In genomic region chr6:105042648-105043047, GRCh38 we compare ENCODE assay signal across 19 cellular contexts.
A peak's percentile ranks its signal among the peaks of the same experiment; 100 is the strongest.
DNase-seq lines count a peak whose midpoint lies in the region; ATAC-seq, FAIRE-seq and TF ChIP-seq lines count a peak whose summit lies in the region.
"Had no signal": no experiment of that assay in that cellular context is flagged by ENCODE, and none has a peak within 500 bp of the region (broad histone marks: within the 10 kb centered on the region; RNA-seq: fewer than 3 reads in every experiment).

No MANE protein-coding gene starts in this region.

- H3K79me2 ChIP-seq in ACC112 (ENCODE audit: control insufficient read depth, insufficient read depth, low read length, unreplicated experiment), result no peaks in the 10 kb centered on the region
- H3K79me2 ChIP-seq in Karpas-422 (ENCODE audit: low read length), result peaks cover 49% of the 10 kb centered on the region
- H3K79me2 ChIP-seq in K562 (ENCODE audit: control insufficient read depth, insufficient read depth, low read length), result peaks cover 8% of the 10 kb centered on the region; the same call in 2 of the 3 replicates

- H3K4me1 ChIP-seq in ACC112 (ENCODE audit: control insufficient read depth, insufficient read depth, low read length, unreplicated experiment) (peaks cover 18% of the 10 kb centered on the region), Karpas-422 (ENCODE audit: low read length) (peaks cover 38% of the 10 kb centered on the region), K562 (replicated peaks in 1 of 2; ENCODE audit: control insufficient read depth in 2 of 2, insufficient read depth in 2 of 2, low read length in 2 of 2) (no peaks in the 10 kb centered on the region), suprapubic skin (no peaks in the 10 kb centered on the region)
- H3K4me1 ChIP-seq: Peyer's patch had no signal

- H3K9ac ChIP-seq in Karpas-422 (ENCODE audit: low read length), result 0 out of 2 replicates have a peak overlapping the region, but pooled peaks have one; percentile 30
- H3K9ac ChIP-seq in K562 (ENCODE audit: insufficient read depth in 1 of 2, low read depth in 2 of 2, low read length in 2 of 2), result no peak overlapping the region

- H3K36me3 ChIP-seq in ACC112 (ENCODE audit: insufficient read depth, low read length) (no peaks in the 10 kb centered on the region), Karpas-422 (ENCODE audit: insufficient read depth, low read length) (no peaks in the 10 kb centered on the region), K562 (ENCODE audit: control insufficient read depth, insufficient read depth, low read length) (peaks cover 3% of the 10 kb centered on the region; the same call in 2 of the 3 replicates), suprapubic skin (no peaks in the 10 kb centered on the region)
- H3K36me3 ChIP-seq: Peyer's patch had no signal

- H3K9me1 ChIP-seq in K562 (ENCODE audit: control insufficient read depth, insufficient read depth, low read length), result no peaks in the 10 kb centered on the region

- DNase-seq in Karpas-422, result no peak
- DNase-seq in K562 (ENCODE audit: extremely low read depth in 1 of 4, low spot score in 3 of 4), result no peak
- no peak for DNase-seq in suprapubic skin (ENCODE audit: low spot score in 2 of 2)
- DNase-seq in activated CD4-positive, alpha-beta T cell treated with anti-CD3 and anti-CD28 coated beads, Interleukin-2, amount 10 ng/mL, durations not matched to agents 7 days and 5 days, result no peak
- DNase-seq: GF-D8, H7, KBM-7, NCI-H1092, NCI-H2081 treated with DMSO at 0.1 percent for 48 hours, NCI-H510A treated with DMSO at 0.1 percent for 48 hours, Peyer's patch had no signal

- H3K27me3 Mint-ChIP-seq in nephron (ENCODE audit: low read depth), result no peaks in the 10 kb centered on the region
- H3K27me3 Mint-ChIP-seq in activated CD4-positive, alpha-beta T cell treated with anti-CD3 and anti-CD28 coated beads, Interleukin-2, amount 10 ng/mL, durations not matched to agents 7 days and 5 days, result peaks cover 10% of the 10 kb centered on the region

- H3K4me3 Mint-ChIP-seq in nephron, result no peak overlapping the region
- no peak overlapping the region for H3K4me3 Mint-ChIP-seq in activated CD4-positive, alpha-beta T cell treated with anti-CD3 and anti-CD28 coated beads, Interleukin-2, amount 10 ng/mL, durations not matched to agents 7 days and 5 days

- no peaks in the 10 kb centered on the region for H3K9me3 Mint-ChIP-seq in nephron
- H3K9me3 Mint-ChIP-seq in activated CD4-positive, alpha-beta T cell treated with anti-CD3 and anti-CD28 coated beads, Interleukin-2, amount 10 ng/mL, durations not matched to agents 7 days and 5 days, result no peaks in the 10 kb centered on the region

- CTCF ChIA-PET in K562 (lab: Yijun Ruan, JAX; ENCODE audit: low intra/inter-chr PET ratio), result no interaction called here
- CTCF ChIA-PET in activated CD4-positive, alpha-beta T cell treated with anti-CD3 and anti-CD28 coated beads, Interleukin-2, amount 10 ng/mL, durations not matched to agents 7 days and 5 days (lab: Charles Lee), result no interaction called here

- no peak for TF ChIP-seq RAD21 in K562 (CRISPR knock-in tag; conservative IDR thresholded peaks at IDR 0.05 in 1 of 2, IDR thresholded peaks at IDR 0.05 in 1 of 2)

- H3K4me3 ChIP-seq in ACC112 (ENCODE audit: low read depth, low read length) (no peak overlapping the region), Karpas-422 (ENCODE audit: low read length) (no peak overlapping the region), K562 (no peak overlapping the region), suprapubic skin (no peak overlapping the region)
- H3K4me3 ChIP-seq: Peyer's patch had no signal

- H3K4me1 Mint-ChIP-seq in nephron, result peaks cover 7% of the 10 kb centered on the region
- H3K4me1 Mint-ChIP-seq in activated CD4-positive, alpha-beta T cell treated with anti-CD3 and anti-CD28 coated beads, Interleukin-2, amount 10 ng/mL, durations not matched to agents 7 days and 5 days, result no peaks in the 10 kb centered on the region

- ATAC-seq in K562 (no peak; the same call in 2 of the 3 replicates), GM18505 (IDR thresholded peaks at IDR 0.05; ENCODE audit: unreplicated experiment) (no peak), GM18511 (IDR thresholded peaks at IDR 0.05; ENCODE audit: unreplicated experiment) (no peak)
- ATAC-seq: Right ventricle myocardium inferior had no signal

- H3K9me3 ChIP-seq in Karpas-422 (ENCODE audit: low read length), result no peaks in the 10 kb centered on the region
- no peaks in the 10 kb centered on the region for H3K9me3 ChIP-seq in K562 (replicated peaks; ENCODE audit: control insufficient read depth, insufficient read depth, low read depth, low read length)
- H3K9me3 ChIP-seq in suprapubic skin, result no peaks in the 10 kb centered on the region
- H3K9me3 ChIP-seq: Peyer's patch had no signal

- TF ChIP-seq POLR2A in K562 (conservative IDR thresholded peaks at IDR 0.05) (no peak), suprapubic skin (IDR thresholded peaks at IDR 0.05) (no peak), GM18505 (IDR thresholded peaks at IDR 0.05; ENCODE audit: borderline replicate concordance, extremely low read depth, insufficient read depth, insufficient read length) (no peak)

- BruUV-seq in K562 (replicated peaks; lab: Mats Ljungman, UMichigan), result no TSS peak

- no peak for FAIRE-seq in K562 (lab: Jason Lieb, UNC)
- FAIRE-seq: A204.1, GM12891 had no signal

- H4K20me1 ChIP-seq in Karpas-422 (ENCODE audit: insufficient read depth, low read depth, low read length), result no peaks in the 10 kb centered on the region
- H4K20me1 ChIP-seq in K562 (replicated peaks; ENCODE audit: control insufficient read depth, insufficient read depth, low read length), result no peaks in the 10 kb centered on the region

- peak overlapping the region in 2 of 3 experiments; percentile 2 to 62 for H3K27ac Mint-ChIP-seq in nephron
- no peak overlapping the region for H3K27ac Mint-ChIP-seq in activated CD4-positive, alpha-beta T cell treated with anti-CD3 and anti-CD28 coated beads, Interleukin-2, amount 10 ng/mL, durations not matched to agents 7 days and 5 days

- no peaks in the 10 kb centered on the region for H3K27me3 ChIP-seq in ACC112 (ENCODE audit: insufficient read depth, low read length)
- no peaks in the 10 kb centered on the region for H3K27me3 ChIP-seq in Karpas-422 (ENCODE audit: low read length)
- no peaks in the 10 kb centered on the region for H3K27me3 ChIP-seq in K562 (ENCODE audit: control insufficient read depth in 2 of 2, insufficient read depth in 2 of 2, low read length in 2 of 2)
- H3K27me3 ChIP-seq in suprapubic skin, result no peaks in the 10 kb centered on the region
- H3K27me3 ChIP-seq: Peyer's patch had no signal

- intact Hi-C loops in K562 (cut with micrococcal nuclease), result no loop called here

- H2AFZ ChIP-seq in ACC112 (ENCODE audit: low read length, unreplicated experiment) (peak overlapping the region; percentile 79), Karpas-422 (ENCODE audit: low read length) (no peak overlapping the region), K562 (ENCODE audit: low read depth, low read length) (no peak overlapping the region)

- no peak overlapping the region for H3K4me2 ChIP-seq in Karpas-422 (ENCODE audit: low read depth, low read length, poor library complexity, severe bottlenecking)
- no peak overlapping the region for H3K4me2 ChIP-seq in K562 (ENCODE audit: insufficient read depth, low read length)

- no peaks in the 10 kb centered on the region for H3K9me2 ChIP-seq in Karpas-422 (replicated peaks; ENCODE audit: insufficient read depth, low read length)

- H3K36me3 Mint-ChIP-seq in nephron (ENCODE audit: low read depth), result peaks cover 14% of the 10 kb centered on the region
- H3K36me3 Mint-ChIP-seq in activated CD4-positive, alpha-beta T cell treated with anti-CD3 and anti-CD28 coated beads, Interleukin-2, amount 10 ng/mL, durations not matched to agents 7 days and 5 days (ENCODE audit: low read depth), result no peaks in the 10 kb centered on the region

- in situ Hi-C loops in K562 (cut with MboI), result no loop called here

- no peak for TF ChIP-seq EP300 in K562 (IDR thresholded peaks at IDR 0.05; ENCODE audit: low read length)
- no peak for TF ChIP-seq EP300 in suprapubic skin (IDR thresholded peaks at IDR 0.05)

- TF ChIP-seq CTCF in K562 (IDR thresholded peaks at IDR 0.05 in 2 of 3, conservative IDR thresholded peaks at IDR 0.05 in 1 of 3; ENCODE audit: insufficient read depth in 2 of 3, low read depth in 1 of 3, low read length in 3 of 3) (no peak), nephron (IDR thresholded peaks at IDR 0.05; ENCODE audit: unreplicated experiment in 3 of 3) (no peak), suprapubic skin (IDR thresholded peaks at IDR 0.05) (no peak)

- H3K27ac ChIP-seq in ACC112 (ENCODE audit: low read depth, low read length) (no peak overlapping the region), Karpas-422 (ENCODE audit: low read length) (peak overlapping the region; percentile 14; the same call in 1 of the 2 replicates), K562 (ENCODE audit: extremely low read depth, low read depth, low read length) (no peak overlapping the region), suprapubic skin (no peak overlapping the region)
- H3K27ac ChIP-seq: C4-2B, Peyer's patch had no signal

- POLR2A ChIA-PET in K562 (lab: Yijun Ruan, JAX), result no interaction called here
- POLR2A ChIA-PET in activated CD4-positive, alpha-beta T cell treated with anti-CD3 and anti-CD28 coated beads, Interleukin-2, amount 10 ng/mL, durations not matched to agents 7 days and 5 days (lab: Charles Lee), result no interaction called here

TF ChIP-seq in K562, 482 proteins besides CTCF, POLR2A, EP300 and RAD21 (continues in another document):
- TF ChIP-seq, protein P1, sequence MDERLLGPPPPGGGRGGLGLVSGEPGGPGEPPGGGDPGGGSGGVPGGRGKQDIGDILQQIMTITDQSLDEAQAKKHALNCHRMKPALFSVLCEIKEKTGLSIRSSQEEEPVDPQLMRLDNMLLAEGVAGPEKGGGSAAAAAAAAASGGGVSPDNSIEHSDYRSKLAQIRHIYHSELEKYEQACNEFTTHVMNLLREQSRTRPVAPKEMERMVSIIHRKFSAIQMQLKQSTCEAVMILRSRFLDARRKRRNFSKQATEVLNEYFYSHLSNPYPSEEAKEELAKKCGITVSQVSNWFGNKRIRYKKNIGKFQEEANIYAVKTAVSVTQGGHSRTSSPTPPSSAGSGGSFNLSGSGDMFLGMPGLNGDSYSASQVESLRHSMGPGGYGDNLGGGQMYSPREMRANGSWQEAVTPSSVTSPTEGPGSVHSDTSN (CRISPR knock-in tag; IDR thresholded peaks at IDR 0.05; ENCODE audit: low read depth), result no peak
- TF ChIP-seq, protein P1 (tag; conservative IDR thresholded peaks at IDR 0.05; ENCODE audit: low read depth), result peak; percentile 31
